Comparison of ENCODE assay signal across 1 cellular context in the genomic region with DNA sequence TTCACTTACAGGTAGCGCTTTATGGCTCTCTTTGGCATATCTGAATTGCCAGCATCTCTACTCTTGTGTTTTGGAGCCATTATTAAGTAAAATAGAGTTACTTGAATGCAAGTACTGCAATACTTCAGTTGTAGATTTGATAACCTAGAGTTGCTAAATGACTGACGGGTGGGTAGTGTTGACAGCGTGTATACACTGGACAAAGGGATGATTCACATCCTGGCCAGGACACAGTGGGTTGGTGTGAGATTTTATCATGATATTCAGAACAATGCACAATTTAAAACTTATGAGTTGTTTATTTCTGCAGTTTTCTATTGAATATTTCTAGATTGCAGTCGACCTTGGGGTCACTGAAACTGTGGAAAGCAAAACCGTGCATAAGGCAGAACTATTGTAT.
TF ChIP-seq lines count a peak whose summit lies in the region.

No MANE protein-coding gene starts in this region.

TF ChIP-seq in GM12878, 131 proteins besides CTCF, POLR2A, EP300 and RAD21:
- TF ChIP-seq, protein P1, sequence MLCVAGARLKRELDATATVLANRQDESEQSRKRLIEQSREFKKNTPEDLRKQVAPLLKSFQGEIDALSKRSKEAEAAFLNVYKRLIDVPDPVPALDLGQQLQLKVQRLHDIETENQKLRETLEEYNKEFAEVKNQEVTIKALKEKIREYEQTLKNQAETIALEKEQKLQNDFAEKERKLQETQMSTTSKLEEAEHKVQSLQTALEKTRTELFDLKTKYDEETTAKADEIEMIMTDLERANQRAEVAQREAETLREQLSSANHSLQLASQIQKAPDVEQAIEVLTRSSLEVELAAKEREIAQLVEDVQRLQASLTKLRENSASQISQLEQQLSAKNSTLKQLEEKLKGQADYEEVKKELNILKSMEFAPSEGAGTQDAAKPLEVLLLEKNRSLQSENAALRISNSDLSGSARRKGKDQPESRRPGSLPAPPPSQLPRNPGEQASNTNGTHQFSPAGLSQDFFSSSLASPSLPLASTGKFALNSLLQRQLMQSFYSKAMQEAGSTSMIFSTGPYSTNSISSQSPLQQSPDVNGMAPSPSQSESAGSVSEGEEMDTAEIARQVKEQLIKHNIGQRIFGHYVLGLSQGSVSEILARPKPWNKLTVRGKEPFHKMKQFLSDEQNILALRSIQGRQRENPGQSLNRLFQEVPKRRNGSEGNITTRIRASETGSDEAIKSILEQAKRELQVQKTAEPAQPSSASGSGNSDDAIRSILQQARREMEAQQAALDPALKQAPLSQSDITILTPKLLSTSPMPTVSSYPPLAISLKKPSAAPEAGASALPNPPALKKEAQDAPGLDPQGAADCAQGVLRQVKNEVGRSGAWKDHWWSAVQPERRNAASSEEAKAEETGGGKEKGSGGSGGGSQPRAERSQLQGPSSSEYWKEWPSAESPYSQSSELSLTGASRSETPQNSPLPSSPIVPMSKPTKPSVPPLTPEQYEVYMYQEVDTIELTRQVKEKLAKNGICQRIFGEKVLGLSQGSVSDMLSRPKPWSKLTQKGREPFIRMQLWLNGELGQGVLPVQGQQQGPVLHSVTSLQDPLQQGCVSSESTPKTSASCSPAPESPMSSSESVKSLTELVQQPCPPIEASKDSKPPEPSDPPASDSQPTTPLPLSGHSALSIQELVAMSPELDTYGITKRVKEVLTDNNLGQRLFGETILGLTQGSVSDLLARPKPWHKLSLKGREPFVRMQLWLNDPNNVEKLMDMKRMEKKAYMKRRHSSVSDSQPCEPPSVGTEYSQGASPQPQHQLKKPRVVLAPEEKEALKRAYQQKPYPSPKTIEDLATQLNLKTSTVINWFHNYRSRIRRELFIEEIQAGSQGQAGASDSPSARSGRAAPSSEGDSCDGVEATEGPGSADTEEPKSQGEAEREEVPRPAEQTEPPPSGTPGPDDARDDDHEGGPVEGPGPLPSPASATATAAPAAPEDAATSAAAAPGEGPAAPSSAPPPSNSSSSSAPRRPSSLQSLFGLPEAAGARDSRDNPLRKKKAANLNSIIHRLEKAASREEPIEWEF (IDR thresholded peaks at IDR 0.05; ENCODE audit: insufficient replicate concordance, low read depth, low read length), result no peak
- TF ChIP-seq NFIC (IDR thresholded peaks at IDR 0.05; ENCODE audit: low read depth, low read length) (no peak), WRNIP1 (IDR thresholded peaks at IDR 0.05; ENCODE audit: borderline replicate concordance, low read depth, low read length) (no peak), RCOR1 (conservative IDR thresholded peaks at IDR 0.05; ENCODE audit: low read depth, low read length) (no peak), TCF12 (IDR thresholded peaks at IDR 0.05; ENCODE audit: low read depth, low read length) (no peak)
- TF ChIP-seq, protein P2, sequence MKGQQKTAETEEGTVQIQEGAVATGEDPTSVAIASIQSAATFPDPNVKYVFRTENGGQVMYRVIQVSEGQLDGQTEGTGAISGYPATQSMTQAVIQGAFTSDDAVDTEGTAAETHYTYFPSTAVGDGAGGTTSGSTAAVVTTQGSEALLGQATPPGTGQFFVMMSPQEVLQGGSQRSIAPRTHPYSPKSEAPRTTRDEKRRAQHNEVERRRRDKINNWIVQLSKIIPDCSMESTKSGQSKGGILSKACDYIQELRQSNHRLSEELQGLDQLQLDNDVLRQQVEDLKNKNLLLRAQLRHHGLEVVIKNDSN (IDR thresholded peaks at IDR 0.05; ENCODE audit: borderline replicate concordance, extremely low read length, insufficient read depth, low read depth, low read length), result no peak
